In the genomic region with DNA sequence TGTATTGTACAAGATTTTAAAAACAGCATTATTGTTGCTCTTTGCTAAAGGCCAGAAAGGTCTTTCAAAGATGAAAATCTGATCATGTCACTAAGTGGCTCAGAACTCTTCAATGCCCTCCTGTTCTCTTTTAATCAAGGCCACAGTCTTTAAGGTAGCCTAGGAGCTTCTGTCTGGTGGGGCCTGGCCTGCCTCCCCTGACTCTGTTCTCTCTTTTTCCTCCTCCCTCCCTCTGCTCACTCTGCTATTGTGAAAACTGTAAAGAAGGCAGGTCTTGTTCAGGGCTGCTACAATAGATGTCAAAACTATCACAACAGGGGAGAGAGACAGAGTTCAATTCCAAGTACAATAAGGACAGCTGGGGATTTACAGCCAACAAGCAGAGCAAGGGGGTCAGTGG, we compare ENCODE assay signal across 19 cellular contexts.
"Had no signal": no experiment of that assay in that cellular context is flagged by ENCODE, and none has a peak within 500 bp of the region (broad histone marks: within the 10 kb centered on the region; RNA-seq: fewer than 3 reads in every experiment).

No MANE protein-coding gene starts in this region.

- H3K36me3 Mint-ChIP-seq: mesothelial cell of epicardium, natural killer cell, neural progenitor cell, type B pancreatic cell had no signal

- H3K4me3 Mint-ChIP-seq: dendritic cell treated with granulocyte-macrophage colony-stimulating factor and Interleukin-4, amounts not matched to agents 40 ng/mL and 50 ng/mL, for 4 days; mesothelial cell of epicardium; natural killer cell; type B pancreatic cell had no signal

- H3K9ac ChIP-seq: neural progenitor cell had no signal

- H3K27ac Mint-ChIP-seq: dendritic cell treated with granulocyte-macrophage colony-stimulating factor and Interleukin-4, amounts not matched to agents 40 ng/mL and 50 ng/mL, for 4 days; mesothelial cell of epicardium; natural killer cell; neural progenitor cell; type B pancreatic cell had no signal

- H3K4me2 ChIP-seq: neural progenitor cell had no signal

- H3K36me3 ChIP-seq: heart left ventricle, neural progenitor cell, ovary, right atrium auricular region, sigmoid colon, suprapubic skin, thyroid gland, uterus had no signal

- H3K27ac ChIP-seq: heart left ventricle, neural progenitor cell, ovary, right atrium auricular region, sigmoid colon, skin epidermis, suprapubic skin, thyroid gland, uterus had no signal

- H2AFZ ChIP-seq: neural progenitor cell had no signal

- H3K27me3 Mint-ChIP-seq: dendritic cell treated with granulocyte-macrophage colony-stimulating factor and Interleukin-4, amounts not matched to agents 40 ng/mL and 50 ng/mL, for 4 days; type B pancreatic cell had no signal

- H3K9me3 Mint-ChIP-seq: mesothelial cell of epicardium, neural progenitor cell, type B pancreatic cell had no signal

- ATAC-seq: heart left ventricle, left colon, left ventricle myocardium superior had no signal

- H3K4me3 ChIP-seq: heart left ventricle, neural progenitor cell, ovary, right atrium auricular region, sigmoid colon, skin epidermis, suprapubic skin, thyroid gland, uterus had no signal

- H3K4me1 ChIP-seq: heart left ventricle, neural progenitor cell, right atrium auricular region, sigmoid colon, suprapubic skin, uterus had no signal

- DNase-seq: heart left ventricle; hippocampal formation; left colon; left ventricle myocardium superior; natural killer cell; nucleus accumbens; ovary; sigmoid colon; stimulated activated CD4-positive, alpha-beta T cell treated with anti-CD3 and anti-CD28 coated beads, Interleukin-2, amount 100 ng/mL, for 24 hours; stimulated activated naive CD8-positive, alpha-beta T cell treated with anti-CD3 and anti-CD28 coated beads, Interleukin-15, Interleukin-2, amounts not matched to agents 100 U/mL and 50 U/mL, for 24 hours; thyroid gland; uterus had no signal

- H3K27me3 ChIP-seq: heart left ventricle, neural progenitor cell, ovary, right atrium auricular region, sigmoid colon, suprapubic skin, thyroid gland, uterus had no signal

- H3K9me3 ChIP-seq: ovary, sigmoid colon, suprapubic skin, thyroid gland, uterus had no signal
